8 cellular contexts compared by ENCODE assay signal in the genomic region with DNA sequence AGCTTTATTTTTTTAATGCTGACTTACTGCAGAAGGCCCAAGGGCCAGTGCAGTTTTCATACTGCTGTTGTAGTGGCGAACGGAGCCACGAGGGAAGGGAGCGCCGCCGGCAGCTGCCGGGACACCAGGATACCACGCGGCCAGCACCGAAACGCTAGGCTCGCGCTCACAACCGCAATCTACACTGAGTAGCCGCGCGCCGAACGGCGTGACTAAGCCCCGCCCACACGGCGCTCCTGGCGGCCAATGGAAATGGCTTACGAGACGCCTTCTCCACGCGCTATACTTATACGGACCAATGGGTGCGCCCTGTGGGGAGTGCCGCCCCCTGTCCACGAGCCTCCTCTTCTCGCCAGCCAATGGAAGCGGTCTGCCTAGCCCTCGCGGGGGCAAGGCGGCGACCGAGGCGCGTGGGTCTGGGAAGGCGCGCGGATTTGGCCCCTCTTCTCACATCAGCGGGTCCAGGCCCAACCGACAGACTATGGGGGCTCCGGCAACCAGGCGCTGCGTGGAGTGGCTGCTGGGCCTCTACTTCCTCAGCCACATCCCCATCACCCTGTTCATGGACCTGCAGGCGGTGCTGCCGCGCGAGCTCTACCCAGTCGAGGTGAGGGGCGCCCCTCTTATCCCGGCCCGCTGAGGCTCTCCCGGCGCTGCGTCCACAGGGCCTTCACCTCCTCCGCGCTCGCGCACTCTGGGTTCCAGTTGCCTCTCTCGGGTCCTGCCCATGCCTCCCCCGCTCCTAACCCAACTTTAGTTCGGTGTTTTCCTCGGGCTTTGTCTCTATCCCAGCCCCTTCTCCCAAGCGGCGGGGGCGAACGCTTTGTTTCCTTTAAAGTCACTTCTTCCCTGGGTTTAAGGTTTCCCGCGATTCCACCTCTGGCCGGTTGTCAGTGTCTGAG. TPM values are rescaled to one million over a fixed set of nuclear protein-coding genes. Genes with fewer than 3 reads are reported as not detected.
A peak's percentile ranks its signal among the peaks of the same experiment; 100 is the strongest.
DNase-seq lines count a peak whose midpoint lies in the region; ATAC-seq, FAIRE-seq and TF ChIP-seq lines count a peak whose summit lies in the region.

A gene (plus strand): TSS at position 442 of the 902 bp plus-strand sequence. CDS start 40 bp downstream, at position 482.

- no peaks in the 10 kb centered on the region for H3K9me3 Mint-ChIP-seq in endodermal cell

- H3K27ac ChIP-seq in HUES48 (ENCODE audit: low read depth, low read length): peak within 1 kb of the TSS; percentile 82
- H3K27ac ChIP-seq in endodermal cell (ENCODE audit: low read depth, low read length): peak within 1 kb of the TSS; percentile 77

- no peaks in the 10 kb centered on the region for H3K27me3 ChIP-seq in HUES48 (ENCODE audit: control insufficient read depth, insufficient read depth, low read length)
- no peaks in the 10 kb centered on the region for H3K27me3 ChIP-seq in NT2/D1 (ENCODE audit: insufficient read depth, insufficient read length)
- H3K27me3 ChIP-seq in endodermal cell (ENCODE audit: control insufficient read depth, insufficient read depth, low read length, poor library complexity, severe bottlenecking): peaks cover 5% of the 10 kb centered on the region

- H3K4me3 Mint-ChIP-seq in endodermal cell: peak within 1 kb of the TSS; percentile 91

- peak within 1 kb of the TSS; percentile 79 for H3K9ac ChIP-seq in HUES48 (ENCODE audit: low read depth, low read length)
- peak within 1 kb of the TSS; percentile 98 for H3K9ac ChIP-seq in NT2/D1 (ENCODE audit: insufficient read length, low read depth)
- H3K9ac ChIP-seq in endodermal cell (ENCODE audit: extremely low read depth, low read length, poor library complexity, severe bottlenecking): peak within 1 kb of the TSS; percentile 58

- FAIRE-seq in D721Med (lab: Jason Lieb, UNC): no peak

- H3K4me1 ChIP-seq in HUES48 (ENCODE audit: control insufficient read depth, insufficient read depth, low read length) (peaks cover 28% of the 10 kb centered on the region), NT2/D1 (ENCODE audit: insufficient read depth, insufficient read length) (peaks cover 2% of the 10 kb centered on the region), endodermal cell (ENCODE audit: control insufficient read depth, insufficient read depth, low read length) (no peaks in the 10 kb centered on the region)

- H3K27me3 Mint-ChIP-seq in endodermal cell (ENCODE audit: insufficient read depth): peaks cover 15% of the 10 kb centered on the region

- peak within 1 kb of the TSS; percentile 93 for H3K4me3 ChIP-seq in HUES48 (ENCODE audit: low read depth, low read length)
- H3K4me3 ChIP-seq in NT2/D1 (ENCODE audit: insufficient read length, low read depth): peak within 1 kb of the TSS; percentile 93
- H3K4me3 ChIP-seq in endodermal cell (ENCODE audit: low read length): peak within 1 kb of the TSS; percentile 94

- ATAC-seq in GM21423 (IDR thresholded peaks at IDR 0.05; ENCODE audit: unreplicated experiment): peak; percentile 95

- no peaks in the 10 kb centered on the region for H3K9me3 ChIP-seq in HUES48 (ENCODE audit: control insufficient read depth, insufficient read depth, low read length)
- no peaks in the 10 kb centered on the region for H3K9me3 ChIP-seq in NT2/D1 (ENCODE audit: insufficient read depth, low read length)
- no peaks in the 10 kb centered on the region for H3K9me3 ChIP-seq in endodermal cell (ENCODE audit: control insufficient read depth, low read length)

- WGBS in endodermal cell (ENCODE audit: insufficient coverage in 1 of 2, insufficient read length in 1 of 2), 2 experiments: 0 to 1% methylated on average over 39 to 75 of the region's 75 CpGs

- peaks cover 14% of the 10 kb centered on the region for H3K36me3 Mint-ChIP-seq in endodermal cell (ENCODE audit: low read depth)

- DNase-seq in D721Med (ENCODE audit: insufficient read length, low spot score): peak; percentile 85
- DNase-seq in NT2/D1 (ENCODE audit: low read depth, low spot score): peak; percentile 83
- peak; percentile 67 to 91 (median 87) for DNase-seq in activated CD8-positive, alpha-beta memory T cell treated with anti-CD3 and anti-CD28 coated beads for 48 hours (ENCODE audit: low read depth in 2 of 3, low spot score in 2 of 3)
- DNase-seq in endodermal cell: peak; percentile 99
- DNase-seq in mesenteric fat pad (ENCODE audit: low spot score): peak; percentile 98
- peak; percentile 88 for DNase-seq in stimulated activated CD8-positive, alpha-beta memory T cell treated with anti-CD3 and anti-CD28 coated beads, Interleukin-15, amount 100 ng/mL, for 1 hour (ENCODE audit: low read depth)

- peak within 1 kb of the TSS; percentile 93 for H3K27ac Mint-ChIP-seq in endodermal cell

- H3K4me1 Mint-ChIP-seq in endodermal cell: peaks cover 45% of the 10 kb centered on the region

- no peak for TF ChIP-seq CTCF in D721Med (IDR thresholded peaks at IDR 0.05; ENCODE audit: insufficient read depth, missing control alignments)
- peak; percentile 36 for TF ChIP-seq CTCF in endodermal cell (conservative IDR thresholded peaks at IDR 0.05)

- H3K36me3 ChIP-seq in HUES48 (ENCODE audit: control insufficient read depth, insufficient read depth, low read length) (peaks cover 17% of the 10 kb centered on the region), NT2/D1 (ENCODE audit: insufficient read depth, insufficient read length, low read length) (peaks cover 16% of the 10 kb centered on the region), endodermal cell (ENCODE audit: control insufficient read depth, insufficient read depth, low read length) (no peaks in the 10 kb centered on the region)

RNA-seq across cellular contexts. Expression of the gene that starts here (rescaled TPM):
- total RNA-seq in endodermal cell (10 to 100 TPM; 72.1 to 80.7 TPM), mesenteric fat pad (3.1 TPM)
- polyA plus RNA-seq in endodermal cell (2013, experiment 1 of 2): 137 TPM
- polyA plus RNA-seq in endodermal cell (2013, experiment 2 of 2): 133 TPM

Comparison
In these comparisons a context has a peak if more than half of its experiments do, and no peak if none do; other contexts are left out.
1. Peak in every context shown above with its lines: DNase-seq, ATAC-seq, H3K4me3 ChIP-seq and H3K27ac ChIP-seq.
2. RNA of the gene that starts here (total RNA-seq): 72.1 to 80.7 TPM in endodermal cell; 3.1 TPM in mesenteric fat pad (single experiment); every median in the first group is over 10 times any median in the second.